ENCODE assay signal across 8 cellular contexts in genomic region chr22:32475428-32476010, GRCh38. TPM values are rescaled to one million over a fixed set of nuclear protein-coding genes. Genes with fewer than 3 reads are reported as not detected.
DNase-seq lines count a peak whose midpoint lies in the region; ATAC-seq lines count a peak whose summit lies in the region.

No MANE protein-coding gene starts in this region.

- H3K23ac ChIP-seq in mesendoderm (ENCODE audit: low read length): no peak overlapping the region

- H3K56ac ChIP-seq in mesendoderm (ENCODE audit: low read length): peak overlapping the region; percentile 99

- peaks cover 20% of the 10 kb centered on the region for H3K79me1 ChIP-seq in mesendoderm (ENCODE audit: low read length)

- H3K27me3 ChIP-seq in mesendoderm (ENCODE audit: insufficient read depth, low read length, poor library complexity): no peaks in the 10 kb centered on the region
- H3K27me3 ChIP-seq in stomach smooth muscle (ENCODE audit: control insufficient read depth in 1 of 2, insufficient read depth in 2 of 2, low read length in 2 of 2): no peaks in the 10 kb centered on the region

- H3K4me1 ChIP-seq in mesendoderm (ENCODE audit: control insufficient read depth, low read depth, low read length) (no peaks in the 10 kb centered on the region), stomach smooth muscle (ENCODE audit: control insufficient read depth, insufficient read depth, low read length) (peaks cover 11% of the 10 kb centered on the region)

- no peak overlapping the region for H2AK5ac ChIP-seq in mesendoderm (ENCODE audit: low read length)

- whole genome bisulfite sequencing in mesendoderm (ENCODE audit: extremely low coverage, insufficient coverage, low lambda C conversion rate): no CpG with 5 or more reads among the region's 19 CpGs

- no peak overlapping the region for H4K8ac ChIP-seq in mesendoderm (ENCODE audit: low read depth, low read length)

- peaks cover 15% of the 10 kb centered on the region for H3K36me3 Mint-ChIP-seq in activated CD4-positive, alpha-beta T cell treated with anti-CD3 and anti-CD28 coated beads, Interleukin-2, amount 10 ng/mL, durations not matched to agents 24 days and 14 days (ENCODE audit: low read depth)

- DNase-seq in activated CD4-positive, alpha-beta T cell treated with anti-CD3 and anti-CD28 coated beads, Interleukin-2, amount 10 ng/mL, durations not matched to agents 24 days and 14 days: peak; percentile 80
- no peak for DNase-seq in activated CD4-positive, alpha-beta T cell treated with anti-CD3 and anti-CD28 coated beads, Interleukin-2, amount 50 U/mL, for 4 hours
- DNase-seq in T-helper 1 cell (peak in 3 of 5 donors; percentile 4 to 39 (median 8)), mesendoderm (peak; percentile 49), NCI-H226 (no peak)
- DNase-seq in effector CD4-positive, alpha-beta T cell: peak; percentile 5

- peak; percentile 20 for ATAC-seq in HG02870 (IDR thresholded peaks at IDR 0.05; ENCODE audit: unreplicated experiment)

- peaks cover 32% of the 10 kb centered on the region for H3K79me2 ChIP-seq in mesendoderm (ENCODE audit: control insufficient read depth, insufficient read depth, low read length)

- peak overlapping the region; percentile 90 for H3K4me2 ChIP-seq in mesendoderm (ENCODE audit: low read length)

- no peaks in the 10 kb centered on the region for H3K27me3 Mint-ChIP-seq in activated CD4-positive, alpha-beta T cell treated with anti-CD3 and anti-CD28 coated beads, Interleukin-2, amount 10 ng/mL, durations not matched to agents 24 days and 14 days

- H2BK5ac ChIP-seq in mesendoderm (ENCODE audit: low read length): no peak overlapping the region

- peak overlapping the region; percentile 89 for H3K4me3 Mint-ChIP-seq in activated CD4-positive, alpha-beta T cell treated with anti-CD3 and anti-CD28 coated beads, Interleukin-2, amount 10 ng/mL, durations not matched to agents 24 days and 14 days

- H3K18ac ChIP-seq in mesendoderm (ENCODE audit: low read length): peak overlapping the region; percentile 98

- peak overlapping the region; percentile 93 for H3K4ac ChIP-seq in mesendoderm (ENCODE audit: low read depth, low read length)

- peak overlapping the region; percentile 84 for H2BK120ac ChIP-seq in mesendoderm (ENCODE audit: low read depth, low read length)

- H3K9me3 Mint-ChIP-seq in activated CD4-positive, alpha-beta T cell treated with anti-CD3 and anti-CD28 coated beads, Interleukin-2, amount 10 ng/mL, durations not matched to agents 24 days and 14 days: no peaks in the 10 kb centered on the region

- no peak overlapping the region for H4K5ac ChIP-seq in mesendoderm (ENCODE audit: low read length)

- H3K4me1 Mint-ChIP-seq in activated CD4-positive, alpha-beta T cell treated with anti-CD3 and anti-CD28 coated beads, Interleukin-2, amount 10 ng/mL, durations not matched to agents 24 days and 14 days: peaks cover 27% of the 10 kb centered on the region

- H2BK15ac ChIP-seq in mesendoderm (replicated peaks; ENCODE audit: low read depth): no peak overlapping the region

- H3K36me3 ChIP-seq in mesendoderm (ENCODE audit: control insufficient read depth, insufficient read depth, low read length) (no peaks in the 10 kb centered on the region), stomach smooth muscle (ENCODE audit: control insufficient read depth in 2 of 2, insufficient read depth in 2 of 2, low read length in 2 of 2) (no peaks in the 10 kb centered on the region)

- peak overlapping the region; percentile 95 for H3K27ac Mint-ChIP-seq in activated CD4-positive, alpha-beta T cell treated with anti-CD3 and anti-CD28 coated beads, Interleukin-2, amount 10 ng/mL, durations not matched to agents 24 days and 14 days

- peak overlapping the region; percentile 77 for H3K9ac ChIP-seq in mesendoderm (ENCODE audit: low read length)
- H3K9ac ChIP-seq in stomach smooth muscle (ENCODE audit: low read length in 2 of 2): peak overlapping the region; percentile 80 to 93

- intact Hi-C loops in activated CD4-positive, alpha-beta T cell treated with anti-CD3 and anti-CD28 coated beads, Interleukin-2, amount 10 ng/mL, durations not matched to agents 24 days and 14 days (cut with micrococcal nuclease): loop anchor here (1.0 to 5.0 kb wide), 3 partner anchors 8 to 813 kb away; partner anchors contain the start of gene PISD

- H3K4me3 ChIP-seq in mesendoderm (ENCODE audit: low read length) (peak overlapping the region; percentile 55), stomach smooth muscle (ENCODE audit: low read length in 2 of 2) (peak overlapping the region; percentile 85 to 88)

- H3K27ac ChIP-seq in mesendoderm (ENCODE audit: low read depth, low read length) (no peak overlapping the region), stomach smooth muscle (ENCODE audit: low read length) (peak overlapping the region; percentile 95)

- no peaks in the 10 kb centered on the region for H3K9me3 ChIP-seq in stomach smooth muscle (ENCODE audit: control insufficient read depth in 2 of 2, low read length in 2 of 2)

RNA-seq across cellular contexts. Expression of gene FBXO7, which starts 0.9 kb away (rescaled TPM):
- total RNA-seq in activated CD4-positive, alpha-beta T cell treated with anti-CD3 and anti-CD28 coated beads, Interleukin-2, amount 10 ng/mL, durations not matched to agents 24 days and 14 days: 95.6 and 96.5 TPM in 2 replicates
- polyA plus RNA-seq in mesendoderm (2013, experiment 1 of 2): 53.6 TPM
- polyA plus RNA-seq in mesendoderm (2013, experiment 2 of 2): 53.9 TPM

RNA-seq across cellular contexts. Expression of gene BPIFC, which starts 11.3 kb away (rescaled TPM):
- total RNA-seq in activated CD4-positive, alpha-beta T cell treated with anti-CD3 and anti-CD28 coated beads, Interleukin-2, amount 10 ng/mL, durations not matched to agents 24 days and 14 days: not detected in 2 replicates
- not detected for polyA plus RNA-seq in mesendoderm (2013, experiment 1 of 2)
- not detected for polyA plus RNA-seq in mesendoderm (2013, experiment 2 of 2)

Comparison
In these comparisons a context has a peak if more than half of its experiments do, and no peak if none do; other contexts are left out.
1. DNase-seq: peak in activated CD4-positive, alpha-beta T cell treated with anti-CD3 and anti-CD28 coated beads, Interleukin-2, amount 10 ng/mL, durations not matched to agents 24 days and 14 days (single experiment), T-helper 1 cell (3 of 5), effector CD4-positive, alpha-beta T cell (single experiment) and mesendoderm (single experiment); none in activated CD4-positive, alpha-beta T cell treated with anti-CD3 and anti-CD28 coated beads, Interleukin-2, amount 50 U/mL, for 4 hours (0 of 2) and NCI-H226 (single experiment).